ENCODE assay signal across 1 cellular context in the genomic region with DNA sequence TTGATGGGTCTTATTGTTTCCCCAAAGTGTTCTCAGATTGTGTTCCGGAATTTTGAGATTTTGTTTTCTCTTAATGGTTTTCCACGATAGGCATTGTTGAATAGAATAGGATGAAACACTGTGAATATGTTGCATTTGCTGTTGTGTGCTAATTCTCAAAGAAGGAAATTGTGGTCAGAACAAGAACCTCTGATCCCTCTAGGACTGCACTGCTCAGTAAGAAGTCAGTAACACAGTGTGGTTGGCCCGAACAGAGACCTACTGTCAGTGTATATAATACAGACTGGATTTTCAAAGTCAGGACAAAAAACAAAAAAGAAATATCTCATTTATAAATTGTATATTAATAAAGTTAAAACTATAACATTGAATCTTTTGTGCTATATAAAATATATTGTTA.
TF ChIP-seq lines count a peak whose summit lies in the region.

No MANE protein-coding gene starts in this region.

TF ChIP-seq in HEK293T, 16 proteins besides CTCF, POLR2A, EP300 and RAD21 (continued from another document):
- TF ChIP-seq PKNOX1 (IDR thresholded peaks at IDR 0.05) (no peak), BHLHE40 (IDR thresholded peaks at IDR 0.05; ENCODE audit: borderline replicate concordance) (no peak), FOXK2 (IDR thresholded peaks at IDR 0.05) (no peak), LEF1 (IDR thresholded peaks at IDR 0.05; ENCODE audit: borderline replicate concordance) (no peak), NFRKB (IDR thresholded peaks at IDR 0.05) (no peak), TARDBP (IDR thresholded peaks at IDR 0.05) (no peak), ZNF384 (IDR thresholded peaks at IDR 0.05) (no peak), FOXM1 (IDR thresholded peaks at IDR 0.05; ENCODE audit: borderline replicate concordance) (no peak), SUZ12 (IDR thresholded peaks at IDR 0.05) (no peak), ARNT (IDR thresholded peaks at IDR 0.05) (no peak)
